Comparison of ENCODE assay signal across 27 cellular contexts in genomic region chr10:113031147-113031546, GRCh38.
"Had no signal": no experiment of that assay in that cellular context is flagged by ENCODE, and none has a peak within 500 bp of the region (broad histone marks: within the 10 kb centered on the region; RNA-seq: fewer than 3 reads in every experiment).

No MANE protein-coding gene starts in this region.

- H3K27ac ChIP-seq: dorsolateral prefrontal cortex, epithelial cell of prostate, foreskin keratinocyte, gastroesophageal sphincter, heart left ventricle, hepatocyte, left lung, lower lobe of right lung, ovary, psoas muscle, skin epidermis, suprapubic skin had no signal

- FAIRE-seq: kidney had no signal

- H3K27ac Mint-ChIP-seq: naive thymus-derived CD8-positive, alpha-beta T cell; stimulated activated naive CD8-positive, alpha-beta T cell treated with anti-CD3 and anti-CD28 coated beads, Interleukin-15, amount 100 ng/mL, for 72 hours; type B pancreatic cell had no signal

- DNase-seq: cerebellar nuclear complex; dorsolateral prefrontal cortex; effector CD4-positive, alpha-beta T cell; heart left ventricle; kidney; left lung; lower lobe of right lung; naive thymus-derived CD8-positive, alpha-beta T cell; nephron progenitor cell; nucleus accumbens; ovary; posterior cingulate gyrus; psoas muscle; right cardiac atrium; stimulated activated CD4-positive, alpha-beta T cell treated with anti-CD3 and anti-CD28 coated beads, Interleukin-15, amount 100 ng/mL, for 24 hours; stimulated activated CD4-positive, alpha-beta T cell treated with anti-CD3 and anti-CD28 coated beads, Interleukin-4, amount 100 ng/mL, for 1 hour; stimulated activated CD8-positive, alpha-beta memory T cell treated with anti-CD3 and anti-CD28 coated beads, Interleukin-4, amount 100 ng/mL, for 48 hours; stimulated activated naive CD4-positive, alpha-beta T cell; stimulated activated naive CD8-positive, alpha-beta T cell treated with anti-CD3 and anti-CD28 coated beads, Interleukin-15, amount 100 ng/mL, for 72 hours had no signal

- H3K9me3 ChIP-seq: gastroesophageal sphincter, heart left ventricle, left lung, lower lobe of right lung, ovary, psoas muscle, suprapubic skin had no signal

- H3K4me1 ChIP-seq: foreskin keratinocyte had no signal

- H3K4me3 ChIP-seq: dorsolateral prefrontal cortex, gastroesophageal sphincter, heart left ventricle, hepatocyte, left lung, lower lobe of right lung, ovary, psoas muscle, skin epidermis, suprapubic skin had no signal

- H2AFZ ChIP-seq: hepatocyte had no signal

- H3K27me3 ChIP-seq: dorsolateral prefrontal cortex, foreskin keratinocyte, gastroesophageal sphincter, heart left ventricle, hepatocyte, left lung, ovary, suprapubic skin had no signal

- H3K36me3 ChIP-seq: gastroesophageal sphincter, heart left ventricle, left lung, lower lobe of right lung, ovary, suprapubic skin had no signal

- H3K9me3 Mint-ChIP-seq: nephron progenitor cell; stimulated activated naive CD8-positive, alpha-beta T cell treated with anti-CD3 and anti-CD28 coated beads, Interleukin-15, amount 100 ng/mL, for 72 hours had no signal

- H3K4me3 Mint-ChIP-seq: naive thymus-derived CD8-positive, alpha-beta T cell; nephron progenitor cell; stimulated activated naive CD8-positive, alpha-beta T cell treated with anti-CD3 and anti-CD28 coated beads, Interleukin-15, amount 100 ng/mL, for 72 hours; type B pancreatic cell had no signal

- H3K4me2 ChIP-seq: hepatocyte had no signal

- ATAC-seq: esophagus mucosa; gastroesophageal sphincter; heart left ventricle; left lung; lower lobe of right lung; naive thymus-derived CD8-positive, alpha-beta T cell; psoas muscle; right cardiac atrium; stimulated activated naive CD8-positive, alpha-beta T cell treated with anti-CD3 and anti-CD28 coated beads, Interleukin-15, amount 100 ng/mL, for 72 hours had no signal

- H3K27me3 Mint-ChIP-seq: type B pancreatic cell had no signal
